1 cellular context compared by ENCODE assay signal in the genomic region with DNA sequence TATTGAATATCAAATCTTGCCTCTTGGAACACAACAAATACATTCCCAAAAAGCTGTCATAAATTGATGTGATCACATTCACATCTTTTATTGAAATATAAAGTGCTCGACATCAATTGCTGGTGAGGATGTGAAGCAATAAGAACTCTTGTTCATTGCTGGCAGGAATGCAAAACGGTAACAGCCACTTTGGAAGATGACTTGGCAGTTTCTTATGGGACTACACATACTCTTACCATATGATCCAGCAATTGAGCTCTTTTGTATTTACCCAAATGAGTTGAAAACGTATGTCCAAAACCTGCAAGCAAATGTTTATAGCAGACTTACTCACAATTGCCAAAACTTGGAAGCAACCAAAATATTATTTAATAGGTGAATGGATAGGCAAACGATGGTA.
TF ChIP-seq lines count a peak whose summit lies in the region.

No MANE protein-coding gene starts in this region.

TF ChIP-seq in GM23338, 12 proteins besides CTCF, POLR2A, EP300 and RAD21 (continued from another document):
- TF ChIP-seq, protein P1, sequence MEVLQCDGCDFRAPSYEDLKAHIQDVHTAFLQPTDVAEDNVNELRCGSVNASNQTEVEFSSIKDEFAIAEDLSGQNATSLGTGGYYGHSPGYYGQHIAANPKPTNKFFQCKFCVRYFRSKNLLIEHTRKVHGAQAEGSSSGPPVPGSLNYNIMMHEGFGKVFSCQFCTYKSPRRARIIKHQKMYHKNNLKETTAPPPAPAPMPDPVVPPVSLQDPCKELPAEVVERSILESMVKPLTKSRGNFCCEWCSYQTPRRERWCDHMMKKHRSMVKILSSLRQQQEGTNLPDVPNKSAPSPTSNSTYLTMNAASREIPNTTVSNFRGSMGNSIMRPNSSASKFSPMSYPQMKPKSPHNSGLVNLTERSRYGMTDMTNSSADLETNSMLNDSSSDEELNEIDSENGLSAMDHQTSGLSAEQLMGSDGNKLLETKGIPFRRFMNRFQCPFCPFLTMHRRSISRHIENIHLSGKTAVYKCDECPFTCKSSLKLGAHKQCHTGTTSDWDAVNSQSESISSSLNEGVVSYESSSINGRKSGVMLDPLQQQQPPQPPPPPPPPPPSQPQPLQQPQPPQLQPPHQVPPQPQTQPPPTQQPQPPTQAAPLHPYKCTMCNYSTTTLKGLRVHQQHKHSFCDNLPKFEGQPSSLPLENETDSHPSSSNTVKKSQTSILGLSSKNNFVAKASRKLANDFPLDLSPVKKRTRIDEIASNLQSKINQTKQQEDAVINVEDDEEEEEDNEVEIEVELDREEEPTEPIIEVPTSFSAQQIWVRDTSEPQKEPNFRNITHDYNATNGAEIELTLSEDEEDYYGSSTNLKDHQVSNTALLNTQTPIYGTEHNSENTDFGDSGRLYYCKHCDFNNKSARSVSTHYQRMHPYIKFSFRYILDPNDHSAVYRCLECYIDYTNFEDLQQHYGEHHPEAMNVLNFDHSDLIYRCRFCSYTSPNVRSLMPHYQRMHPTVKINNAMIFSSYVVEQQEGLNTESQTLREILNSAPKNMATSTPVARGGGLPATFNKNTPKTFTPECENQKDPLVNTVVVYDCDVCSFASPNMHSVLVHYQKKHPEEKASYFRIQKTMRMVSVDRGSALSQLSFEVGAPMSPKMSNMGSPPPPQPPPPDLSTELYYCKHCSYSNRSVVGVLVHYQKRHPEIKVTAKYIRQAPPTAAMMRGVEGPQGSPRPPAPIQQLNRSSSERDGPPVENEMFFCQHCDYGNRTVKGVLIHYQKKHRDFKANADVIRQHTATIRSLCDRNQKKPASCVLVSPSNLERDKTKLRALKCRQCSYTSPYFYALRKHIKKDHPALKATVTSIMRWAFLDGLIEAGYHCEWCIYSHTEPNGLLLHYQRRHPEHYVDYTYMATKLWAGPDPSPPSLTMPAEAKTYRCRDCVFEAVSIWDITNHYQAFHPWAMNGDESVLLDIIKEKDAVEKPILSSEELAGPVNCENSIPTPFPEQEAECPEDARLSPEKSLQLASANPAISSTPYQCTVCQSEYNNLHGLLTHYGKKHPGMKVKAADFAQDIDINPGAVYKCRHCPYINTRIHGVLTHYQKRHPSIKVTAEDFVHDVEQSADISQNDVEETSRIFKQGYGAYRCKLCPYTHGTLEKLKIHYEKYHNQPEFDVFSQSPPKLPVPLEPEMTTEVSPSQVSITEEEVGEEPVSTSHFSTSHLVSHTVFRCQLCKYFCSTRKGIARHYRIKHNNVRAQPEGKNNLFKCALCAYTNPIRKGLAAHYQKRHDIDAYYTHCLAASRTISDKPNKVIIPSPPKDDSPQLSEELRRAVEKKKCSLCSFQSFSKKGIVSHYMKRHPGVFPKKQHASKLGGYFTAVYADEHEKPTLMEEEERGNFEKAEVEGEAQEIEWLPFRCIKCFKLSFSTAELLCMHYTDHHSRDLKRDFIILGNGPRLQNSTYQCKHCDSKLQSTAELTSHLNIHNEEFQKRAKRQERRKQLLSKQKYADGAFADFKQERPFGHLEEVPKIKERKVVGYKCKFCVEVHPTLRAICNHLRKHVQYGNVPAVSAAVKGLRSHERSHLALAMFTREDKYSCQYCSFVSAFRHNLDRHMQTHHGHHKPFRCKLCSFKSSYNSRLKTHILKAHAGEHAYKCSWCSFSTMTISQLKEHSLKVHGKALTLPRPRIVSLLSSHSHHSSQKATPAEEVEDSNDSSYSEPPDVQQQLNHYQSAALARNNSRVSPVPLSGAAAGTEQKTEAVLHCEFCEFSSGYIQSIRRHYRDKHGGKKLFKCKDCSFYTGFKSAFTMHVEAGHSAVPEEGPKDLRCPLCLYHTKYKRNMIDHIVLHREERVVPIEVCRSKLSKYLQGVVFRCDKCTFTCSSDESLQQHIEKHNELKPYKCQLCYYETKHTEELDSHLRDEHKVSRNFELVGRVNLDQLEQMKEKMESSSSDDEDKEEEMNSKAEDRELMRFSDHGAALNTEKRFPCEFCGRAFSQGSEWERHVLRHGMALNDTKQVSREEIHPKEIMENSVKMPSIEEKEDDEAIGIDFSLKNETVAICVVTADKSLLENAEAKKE (CRISPR knock-in tag; IDR thresholded peaks at IDR 0.05), result no peak
- TF ChIP-seq, protein P2, sequence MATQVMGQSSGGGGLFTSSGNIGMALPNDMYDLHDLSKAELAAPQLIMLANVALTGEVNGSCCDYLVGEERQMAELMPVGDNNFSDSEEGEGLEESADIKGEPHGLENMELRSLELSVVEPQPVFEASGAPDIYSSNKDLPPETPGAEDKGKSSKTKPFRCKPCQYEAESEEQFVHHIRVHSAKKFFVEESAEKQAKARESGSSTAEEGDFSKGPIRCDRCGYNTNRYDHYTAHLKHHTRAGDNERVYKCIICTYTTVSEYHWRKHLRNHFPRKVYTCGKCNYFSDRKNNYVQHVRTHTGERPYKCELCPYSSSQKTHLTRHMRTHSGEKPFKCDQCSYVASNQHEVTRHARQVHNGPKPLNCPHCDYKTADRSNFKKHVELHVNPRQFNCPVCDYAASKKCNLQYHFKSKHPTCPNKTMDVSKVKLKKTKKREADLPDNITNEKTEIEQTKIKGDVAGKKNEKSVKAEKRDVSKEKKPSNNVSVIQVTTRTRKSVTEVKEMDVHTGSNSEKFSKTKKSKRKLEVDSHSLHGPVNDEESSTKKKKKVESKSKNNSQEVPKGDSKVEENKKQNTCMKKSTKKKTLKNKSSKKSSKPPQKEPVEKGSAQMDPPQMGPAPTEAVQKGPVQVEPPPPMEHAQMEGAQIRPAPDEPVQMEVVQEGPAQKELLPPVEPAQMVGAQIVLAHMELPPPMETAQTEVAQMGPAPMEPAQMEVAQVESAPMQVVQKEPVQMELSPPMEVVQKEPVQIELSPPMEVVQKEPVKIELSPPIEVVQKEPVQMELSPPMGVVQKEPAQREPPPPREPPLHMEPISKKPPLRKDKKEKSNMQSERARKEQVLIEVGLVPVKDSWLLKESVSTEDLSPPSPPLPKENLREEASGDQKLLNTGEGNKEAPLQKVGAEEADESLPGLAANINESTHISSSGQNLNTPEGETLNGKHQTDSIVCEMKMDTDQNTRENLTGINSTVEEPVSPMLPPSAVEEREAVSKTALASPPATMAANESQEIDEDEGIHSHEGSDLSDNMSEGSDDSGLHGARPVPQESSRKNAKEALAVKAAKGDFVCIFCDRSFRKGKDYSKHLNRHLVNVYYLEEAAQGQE (IDR thresholded peaks at IDR 0.05; ENCODE audit: unreplicated experiment), result no peak
- TF ChIP-seq JUNB (IDR thresholded peaks at IDR 0.05; ENCODE audit: unreplicated experiment), result no peak
- no peak for TF ChIP-seq CREB1 (CRISPR knock-in tag; IDR thresholded peaks at IDR 0.05; ENCODE audit: low read depth)
- no peak for TF ChIP-seq ZNF114 (CRISPR knock-in tag; IDR thresholded peaks at IDR 0.05)
- TF ChIP-seq POLR2AphosphoS5 (IDR thresholded peaks at IDR 0.05; ENCODE audit: low read depth), result no peak
- TF ChIP-seq, protein P3, sequence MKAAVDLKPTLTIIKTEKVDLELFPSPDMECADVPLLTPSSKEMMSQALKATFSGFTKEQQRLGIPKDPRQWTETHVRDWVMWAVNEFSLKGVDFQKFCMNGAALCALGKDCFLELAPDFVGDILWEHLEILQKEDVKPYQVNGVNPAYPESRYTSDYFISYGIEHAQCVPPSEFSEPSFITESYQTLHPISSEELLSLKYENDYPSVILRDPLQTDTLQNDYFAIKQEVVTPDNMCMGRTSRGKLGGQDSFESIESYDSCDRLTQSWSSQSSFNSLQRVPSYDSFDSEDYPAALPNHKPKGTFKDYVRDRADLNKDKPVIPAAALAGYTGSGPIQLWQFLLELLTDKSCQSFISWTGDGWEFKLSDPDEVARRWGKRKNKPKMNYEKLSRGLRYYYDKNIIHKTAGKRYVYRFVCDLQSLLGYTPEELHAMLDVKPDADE (IDR thresholded peaks at IDR 0.05), result no peak
- no peak for TF ChIP-seq NANOG (IDR thresholded peaks at IDR 0.05; ENCODE audit: borderline replicate concordance)
- no peak for TF ChIP-seq EZH2phosphoT487 (IDR thresholded peaks at IDR 0.05; ENCODE audit: unreplicated experiment)
- no peak for TF ChIP-seq EZH2 (IDR thresholded peaks at IDR 0.05; ENCODE audit: low read depth, unreplicated experiment)
- no peak for TF ChIP-seq ZNF331 (CRISPR knock-in tag; IDR thresholded peaks at IDR 0.05; ENCODE audit: low read depth)
TF ChIP-seq in GM23338: peak in this region for 0.
